In genomic region chr4:83931659-83932058, GRCh38 we compare ENCODE assay signal across 22 cellular contexts.
"Had no signal": no experiment of that assay in that cellular context is flagged by ENCODE, and none has a peak within 500 bp of the region (broad histone marks: within the 10 kb centered on the region; RNA-seq: fewer than 3 reads in every experiment).

No MANE protein-coding gene starts in this region.

- H3K9me3 ChIP-seq: transverse colon had no signal

- H3K4me3 Mint-ChIP-seq: activated CD4-positive, alpha-beta memory T cell treated with anti-CD3 and anti-CD28 coated beads, Interleukin-2, amount 10 ng/mL, durations not matched to agents 7 days and 5 days; activated CD4-positive, alpha-beta T cell treated with anti-CD3 and anti-CD28 coated beads, Interleukin-2, amount 10 ng/mL, durations not matched to agents 24 days and 14 days; activated CD8-positive, alpha-beta memory T cell treated with anti-CD3 and anti-CD28 coated beads, Interleukin-2, amount 10 ng/mL, durations not matched to agents 7 days and 5 days; activated naive CD8-positive, alpha-beta T cell treated with anti-CD3 and anti-CD28 coated beads, Interleukin-2, amount 50 U/mL, for 24 hours; activated T-helper 1 cell treated with anti-CD3 and anti-CD28 coated beads, Interleukin-12 subunit alpha, Interleukin-12 subunit beta, Interleukin-2, Interleukin-4 antibody, amounts not matched to agents 30 ng/mL and 10 ng/mL and 1 ng/mL, durations not matched to agents 14 hours and 24 hours and 36 hours; memory B cell; natural killer cell treated with Interleukin-12 subunit alpha and Interleukin-12 subunit beta and Interleukin-15 and Interleukin-18, amount 100 ng/mL, for 72 hours; stimulated activated memory B cell treated with anti-CD40 and anti-IgM and Interleukin-4, amounts not matched to agents 10 μg/mL and 1 μg/mL and 100 μg/mL, for 72 hours had no signal

- H3K4me3 ChIP-seq: cardiac muscle cell, heart right ventricle, transverse colon had no signal

- H3K9me3 Mint-ChIP-seq: activated CD4-positive, alpha-beta memory T cell treated with anti-CD3 and anti-CD28 coated beads, Interleukin-2, amount 10 ng/mL, durations not matched to agents 7 days and 5 days; activated CD4-positive, alpha-beta T cell treated with anti-CD3 and anti-CD28 coated beads, Interleukin-2, amount 10 ng/mL, durations not matched to agents 24 days and 14 days; activated naive CD8-positive, alpha-beta T cell treated with anti-CD3 and anti-CD28 coated beads, Interleukin-2, amount 50 U/mL, for 24 hours; activated T-helper 1 cell treated with anti-CD3 and anti-CD28 coated beads, Interleukin-12 subunit alpha, Interleukin-12 subunit beta, Interleukin-2, Interleukin-4 antibody, amounts not matched to agents 30 ng/mL and 10 ng/mL and 1 ng/mL, durations not matched to agents 14 hours and 24 hours and 36 hours; memory B cell; natural killer cell treated with Interleukin-12 subunit alpha and Interleukin-12 subunit beta and Interleukin-15 and Interleukin-18, amount 100 ng/mL, for 72 hours had no signal

- H3K27me3 Mint-ChIP-seq: activated CD4-positive, alpha-beta memory T cell treated with anti-CD3 and anti-CD28 coated beads, Interleukin-2, amount 10 ng/mL, durations not matched to agents 7 days and 5 days; activated CD4-positive, alpha-beta T cell treated with anti-CD3 and anti-CD28 coated beads, Interleukin-2, amount 10 ng/mL, durations not matched to agents 24 days and 14 days; activated CD8-positive, alpha-beta memory T cell treated with anti-CD3 and anti-CD28 coated beads, Interleukin-2, amount 10 ng/mL, durations not matched to agents 7 days and 5 days; memory B cell; natural killer cell treated with Interleukin-12 subunit alpha and Interleukin-12 subunit beta and Interleukin-15 and Interleukin-18, amount 100 ng/mL, for 72 hours; stimulated activated memory B cell treated with anti-CD40 and anti-IgM and Interleukin-4, amounts not matched to agents 10 μg/mL and 1 μg/mL and 100 μg/mL, for 72 hours had no signal

- H3K4me1 Mint-ChIP-seq: activated CD4-positive, alpha-beta memory T cell treated with anti-CD3 and anti-CD28 coated beads, Interleukin-2, amount 10 ng/mL, durations not matched to agents 7 days and 5 days; activated CD4-positive, alpha-beta T cell treated with anti-CD3 and anti-CD28 coated beads, Interleukin-2, amount 10 ng/mL, durations not matched to agents 24 days and 14 days; activated CD8-positive, alpha-beta memory T cell treated with anti-CD3 and anti-CD28 coated beads, Interleukin-2, amount 10 ng/mL, durations not matched to agents 7 days and 5 days; activated naive CD8-positive, alpha-beta T cell treated with anti-CD3 and anti-CD28 coated beads, Interleukin-2, amount 50 U/mL, for 24 hours; memory B cell; stimulated activated memory B cell treated with anti-CD40 and anti-IgM and Interleukin-4, amounts not matched to agents 10 μg/mL and 1 μg/mL and 100 μg/mL, for 72 hours had no signal

- H3K27me3 ChIP-seq: cardiac muscle cell, transverse colon had no signal

- H3K36me3 ChIP-seq: cardiac muscle cell, heart right ventricle, transverse colon had no signal

- H3K27ac ChIP-seq: cardiac muscle cell, epithelial cell of prostate, heart right ventricle, transverse colon had no signal

- H3K4me1 ChIP-seq: heart right ventricle, transverse colon had no signal

- DNase-seq: activated CD4-positive, alpha-beta memory T cell treated with anti-CD3 and anti-CD28 coated beads, Interleukin-2, amount 10 ng/mL, durations not matched to agents 7 days and 5 days; activated CD4-positive, alpha-beta T cell treated with anti-CD3 and anti-CD28 coated beads, Interleukin-2, amount 10 ng/mL, durations not matched to agents 24 days and 14 days; activated CD8-positive, alpha-beta memory T cell treated with anti-CD3 and anti-CD28 coated beads, Interleukin-2, amount 10 ng/mL, durations not matched to agents 7 days and 5 days; activated gamma-delta T cell; activated naive CD4-positive, alpha-beta T cell treated with anti-CD3 and anti-CD28 coated beads, Interleukin-2, amount 50 U/mL, for 16 hours; activated naive CD8-positive, alpha-beta T cell treated with anti-CD3 and anti-CD28 coated beads, Interleukin-2, amount 50 U/mL, for 24 hours; activated T-cell treated with anti-CD3 and anti-CD28 coated beads for 4 hours; heart right ventricle; islet precursor cell; left cardiac atrium; occipital lobe; posterior cingulate gyrus; small intestine; stimulated activated CD4-positive, alpha-beta T cell treated with anti-CD3 and anti-CD28 coated beads, Interleukin-2, amount 100 ng/mL, for 24 hours; transverse colon had no signal

- H3K36me3 Mint-ChIP-seq: activated CD8-positive, alpha-beta memory T cell treated with anti-CD3 and anti-CD28 coated beads, Interleukin-2, amount 10 ng/mL, durations not matched to agents 7 days and 5 days; memory B cell; natural killer cell treated with Interleukin-12 subunit alpha and Interleukin-12 subunit beta and Interleukin-15 and Interleukin-18, amount 100 ng/mL, for 72 hours; stimulated activated memory B cell treated with anti-CD40 and anti-IgM and Interleukin-4, amounts not matched to agents 10 μg/mL and 1 μg/mL and 100 μg/mL, for 72 hours had no signal

- ATAC-seq: activated CD8-positive, alpha-beta memory T cell treated with anti-CD3 and anti-CD28 coated beads, Interleukin-2, amount 10 ng/mL, durations not matched to agents 7 days and 5 days; activated naive CD8-positive, alpha-beta T cell treated with anti-CD3 and anti-CD28 coated beads, Interleukin-2, amount 50 U/mL, for 24 hours; heart right ventricle; left cardiac atrium; natural killer cell treated with Interleukin-12 subunit alpha and Interleukin-12 subunit beta and Interleukin-15 and Interleukin-18, amount 100 ng/mL, for 72 hours; sciatic nerve; stimulated activated memory B cell treated with anti-CD40 and anti-IgM and Interleukin-4, amounts not matched to agents 10 μg/mL and 1 μg/mL and 100 μg/mL, for 72 hours had no signal

- H3K27ac Mint-ChIP-seq: activated CD4-positive, alpha-beta memory T cell treated with anti-CD3 and anti-CD28 coated beads, Interleukin-2, amount 10 ng/mL, durations not matched to agents 7 days and 5 days; activated CD4-positive, alpha-beta T cell treated with anti-CD3 and anti-CD28 coated beads, Interleukin-2, amount 10 ng/mL, durations not matched to agents 24 days and 14 days; activated CD8-positive, alpha-beta memory T cell treated with anti-CD3 and anti-CD28 coated beads, Interleukin-2, amount 10 ng/mL, durations not matched to agents 7 days and 5 days; activated naive CD8-positive, alpha-beta T cell treated with anti-CD3 and anti-CD28 coated beads, Interleukin-2, amount 50 U/mL, for 24 hours; activated T-helper 1 cell treated with anti-CD3 and anti-CD28 coated beads, Interleukin-12 subunit alpha, Interleukin-12 subunit beta, Interleukin-2, Interleukin-4 antibody, amounts not matched to agents 30 ng/mL and 10 ng/mL and 1 ng/mL, durations not matched to agents 14 hours and 24 hours and 36 hours; memory B cell; natural killer cell treated with Interleukin-12 subunit alpha and Interleukin-12 subunit beta and Interleukin-15 and Interleukin-18, amount 100 ng/mL, for 72 hours; stimulated activated memory B cell treated with anti-CD40 and anti-IgM and Interleukin-4, amounts not matched to agents 10 μg/mL and 1 μg/mL and 100 μg/mL, for 72 hours had no signal
